In genomic region chr4:184838249-184839074, GRCh38 we compare ENCODE assay signal across 1 cellular context.
TF ChIP-seq lines count a peak whose summit lies in the region.

No MANE protein-coding gene starts in this region.

TF ChIP-seq in HEK293, 187 proteins besides CTCF, POLR2A, EP300 and RAD21 (continued from another document):
- TF ChIP-seq ATF2 (tag by site-specific recombination; IDR thresholded peaks at IDR 0.05; ENCODE audit: low read depth): peak; percentile 96
- no peak for TF ChIP-seq FEZF1 (tag by site-specific recombination; IDR thresholded peaks at IDR 0.05)
- no peak for TF ChIP-seq BCL6B (tag by site-specific recombination; IDR thresholded peaks at IDR 0.05)
- TF ChIP-seq ZNF366 (tag by site-specific recombination; conservative IDR thresholded peaks at IDR 0.05): 0 out of 2 replicates have a peak, but pooled peaks have one; percentile 32
- TF ChIP-seq ZNF350 (tag by site-specific recombination; IDR thresholded peaks at IDR 0.05): no peak
- TF ChIP-seq GLI4 (tag by site-specific recombination; IDR thresholded peaks at IDR 0.05): no peak
- TF ChIP-seq BCL11B (tag by site-specific recombination; IDR thresholded peaks at IDR 0.05; ENCODE audit: low read depth): no peak
- TF ChIP-seq SP3 (tag by site-specific recombination; IDR thresholded peaks at IDR 0.05): 0 out of 2 replicates have a peak, but pooled peaks have one; percentile 47
- TF ChIP-seq ZNF18 (tag by site-specific recombination; IDR thresholded peaks at IDR 0.05): no peak
- TF ChIP-seq ZNF629 (tag by site-specific recombination; IDR thresholded peaks at IDR 0.05): peak; percentile 88
- TF ChIP-seq HOXD13 (CRISPR knock-in tag; IDR thresholded peaks at IDR 0.05; ENCODE audit: borderline replicate concordance): no peak
- TF ChIP-seq ZNF654 (tag by site-specific recombination; IDR thresholded peaks at IDR 0.05; ENCODE audit: low read depth): no peak
- peak; percentile 90 for TF ChIP-seq ZBTB21 (tag by site-specific recombination; IDR thresholded peaks at IDR 0.05)
- TF ChIP-seq MZF1 (tag by site-specific recombination; IDR thresholded peaks at IDR 0.05; ENCODE audit: borderline replicate concordance): no peak
- no peak for TF ChIP-seq ZNF132 (tag by site-specific recombination; IDR thresholded peaks at IDR 0.05; ENCODE audit: borderline replicate concordance)
- peak; percentile 19; the same call in 1 of the 2 replicates for TF ChIP-seq ZFP69B (tag by site-specific recombination; IDR thresholded peaks at IDR 0.05)
- TF ChIP-seq ZNF121 (tag by site-specific recombination; IDR thresholded peaks at IDR 0.05): no peak
- peak; percentile 35; the same call in 1 of the 2 replicates for TF ChIP-seq KLF1 (tag by site-specific recombination; IDR thresholded peaks at IDR 0.05)
- TF ChIP-seq ZBTB17 (tag by site-specific recombination; IDR thresholded peaks at IDR 0.05): peak; percentile 52
- TF ChIP-seq ZNF660 (tag by site-specific recombination; IDR thresholded peaks at IDR 0.05): 0 out of 2 replicates have a peak, but pooled peaks have one; percentile 21
- TF ChIP-seq ZNF530 (tag by site-specific recombination; IDR thresholded peaks at IDR 0.05; ENCODE audit: low read depth): no peak
- TF ChIP-seq ZBTB10 (tag by site-specific recombination; IDR thresholded peaks at IDR 0.05): 0 out of 2 replicates have a peak, but pooled peaks have one; percentile 26
